In genomic region chr2:101734511-101735165, GRCh38 we compare ENCODE assay signal across 12 cellular contexts. TPM values are rescaled to one million over a fixed set of nuclear protein-coding genes. Genes with fewer than 3 reads are reported as not detected.
DNase-seq lines count a peak whose midpoint lies in the region; ATAC-seq and TF ChIP-seq lines count a peak whose summit lies in the region.
"Had no signal": no experiment of that assay in that cellular context is flagged by ENCODE, and none has a peak within 500 bp of the region (broad histone marks: within the 10 kb centered on the region; RNA-seq: fewer than 3 reads in every experiment).

No MANE protein-coding gene starts in this region.

- H3K27ac Mint-ChIP-seq in endodermal cell, result peak overlapping the region; percentile 62
- peak overlapping the region; percentile 74 to 86 for H3K27ac Mint-ChIP-seq in natural killer cell treated with Interleukin-12 subunit alpha and Interleukin-12 subunit beta and Interleukin-15 and Interleukin-18, amount 100 ng/mL, for 72 hours

- peaks cover 0 to 7% (median 0%) of the 10 kb centered on the region in 11 experiments; a peak in 4 of 22 replicates for H3K9me3 ChIP-seq in BLaER1 treated with 17β-estradiol and CSF1 and Interleukin-3, amounts not matched to agents 10 nM and 100 nM (replicated peaks in 1 of 11)
- H3K9me3 ChIP-seq in endodermal cell (ENCODE audit: control insufficient read depth, low read length), result no peaks in the 10 kb centered on the region

- H3K4me3 ChIP-seq in BLaER1 treated with 17β-estradiol and CSF1 and Interleukin-3, amounts not matched to agents 10 nM and 100 nM, result no peak overlapping the region
- no peak overlapping the region for H3K4me3 ChIP-seq in endodermal cell (ENCODE audit: low read length)
- H3K4me3 ChIP-seq: SK-N-MC had no signal

- H4K20me1 ChIP-seq in BLaER1 treated with 17β-estradiol and CSF1 and Interleukin-3, amounts not matched to agents 10 nM and 100 nM, result peaks cover 70 to 100% (median 99%) of the 10 kb centered on the region in 11 experiments

- H3K27ac ChIP-seq in BLaER1 treated with 17β-estradiol and CSF1 and Interleukin-3, amounts not matched to agents 10 nM and 100 nM, result peak overlapping the region in 2 of 11 experiments; percentile 1 to 55; a peak in 3 of 22 replicates
- H3K27ac ChIP-seq in endodermal cell (ENCODE audit: low read depth, low read length), result peak overlapping the region; percentile 8
- H3K27ac ChIP-seq: parathyroid adenoma, SK-N-MC had no signal

- WGBS in endodermal cell (ENCODE audit: insufficient coverage in 1 of 2, insufficient read length in 1 of 2), 2 experiments, result 91% methylated on average over 5 to 8 of the region's 8 CpGs

- H3K4me3 Mint-ChIP-seq in endodermal cell, result no peak overlapping the region
- peak overlapping the region; percentile 35 for H3K4me3 Mint-ChIP-seq in natural killer cell treated with Interleukin-12 subunit alpha and Interleukin-12 subunit beta and Interleukin-15 and Interleukin-18, amount 100 ng/mL, for 72 hours

- H3K9ac ChIP-seq in BLaER1 treated with 17β-estradiol and CSF1 and Interleukin-3, amounts not matched to agents 10 nM and 100 nM, result no peak overlapping the region
- no peak overlapping the region for H3K9ac ChIP-seq in endodermal cell (ENCODE audit: extremely low read depth, low read length, poor library complexity, severe bottlenecking)
- H3K9ac ChIP-seq: parathyroid adenoma had no signal

- H3K4me1 Mint-ChIP-seq in endodermal cell, result peaks cover 17% of the 10 kb centered on the region
- H3K4me1 Mint-ChIP-seq in natural killer cell treated with Interleukin-12 subunit alpha and Interleukin-12 subunit beta and Interleukin-15 and Interleukin-18, amount 100 ng/mL, for 72 hours (ENCODE audit: low read depth in 2 of 2), result peaks cover 58 to 73% of the 10 kb centered on the region in 2 donors

- peaks cover 0 to 41% (median 18%) of the 10 kb centered on the region in 11 experiments; a peak in 16 of 22 replicates for H3K36me3 ChIP-seq in BLaER1 treated with 17β-estradiol and CSF1 and Interleukin-3, amounts not matched to agents 10 nM and 100 nM
- no peaks in the 10 kb centered on the region for H3K36me3 ChIP-seq in endodermal cell (ENCODE audit: control insufficient read depth, insufficient read depth, low read length)

- no peaks in the 10 kb centered on the region for H3K27me3 Mint-ChIP-seq in endodermal cell (ENCODE audit: insufficient read depth)
- no peaks in the 10 kb centered on the region for H3K27me3 Mint-ChIP-seq in natural killer cell treated with Interleukin-12 subunit alpha and Interleukin-12 subunit beta and Interleukin-15 and Interleukin-18, amount 100 ng/mL, for 72 hours

- no peak for ATAC-seq in natural killer cell treated with Interleukin-12 subunit alpha and Interleukin-12 subunit beta and Interleukin-15 and Interleukin-18, amount 100 ng/mL, for 72 hours
- ATAC-seq in SK-N-SH treated with all-trans-retinoic acid at 6 μM for 48 hours, result no peak
- ATAC-seq in GM21529 (IDR thresholded peaks at IDR 0.05; ENCODE audit: unreplicated experiment), result no peak

- no peaks in the 10 kb centered on the region for H3K9me3 Mint-ChIP-seq in endodermal cell
- no peaks in the 10 kb centered on the region for H3K9me3 Mint-ChIP-seq in natural killer cell treated with Interleukin-12 subunit alpha and Interleukin-12 subunit beta and Interleukin-15 and Interleukin-18, amount 100 ng/mL, for 72 hours

- no peaks in the 10 kb centered on the region for H3K27me3 ChIP-seq in BLaER1 treated with 17β-estradiol and CSF1 and Interleukin-3, amounts not matched to agents 10 nM and 100 nM
- no peaks in the 10 kb centered on the region for H3K27me3 ChIP-seq in endodermal cell (ENCODE audit: control insufficient read depth, insufficient read depth, low read length, poor library complexity, severe bottlenecking)

- H3K4me2 ChIP-seq in BLaER1 treated with 17β-estradiol and CSF1 and Interleukin-3, amounts not matched to agents 10 nM and 100 nM, result peak overlapping the region in 6 of 11 experiments; percentile 2 to 76 (median 72); a peak in 11 of 22 replicates

- peak; percentile 7 for DNase-seq in NCI-H69 (lab: John Stamatoyannopoulos, UW)
- DNase-seq in endodermal cell, result no peak
- DNase-seq in natural killer cell treated with Interleukin-12 subunit alpha and Interleukin-12 subunit beta and Interleukin-15 and Interleukin-18, amount 100 ng/mL, for 72 hours (ENCODE audit: low spot score), result no peak
- DNase-seq in activated T-cell treated with anti-CD3 and anti-CD28 coated beads, Interleukin-2, amount 50 U/mL, for 48 hours, result no peak
- no peak for DNase-seq in SW480 (ENCODE audit: low spot score)
- DNase-seq: NK-92 treated with Interleukin-12 subunit alpha and Interleukin-12 subunit beta, amount 100 ng/mL, for 24 hours; stimulated activated CD4-positive, alpha-beta T cell treated with anti-CD3 and anti-CD28 coated beads, Interleukin-1b, Interleukin-23, amount 100 ng/mL, for 48 hours had no signal

- TF ChIP-seq CTCF in endodermal cell (conservative IDR thresholded peaks at IDR 0.05), result no peak

- peaks cover 32 to 99% (median 72%) of the 10 kb centered on the region in 10 experiments for H3K4me1 ChIP-seq in BLaER1 treated with 17β-estradiol and CSF1 and Interleukin-3, amounts not matched to agents 10 nM and 100 nM
- no peaks in the 10 kb centered on the region for H3K4me1 ChIP-seq in endodermal cell (ENCODE audit: control insufficient read depth, insufficient read depth, low read length)

- H3K36me3 Mint-ChIP-seq in endodermal cell (ENCODE audit: low read depth), result no peaks in the 10 kb centered on the region
- no peaks in the 10 kb centered on the region for H3K36me3 Mint-ChIP-seq in natural killer cell treated with Interleukin-12 subunit alpha and Interleukin-12 subunit beta and Interleukin-15 and Interleukin-18, amount 100 ng/mL, for 72 hours

TF ChIP-seq in SK-N-SH treated with all-trans-retinoic acid at 6 μM for 48 hours, 23 proteins besides CTCF, POLR2A, EP300 and RAD21 (continues in another document):
- no peak for TF ChIP-seq SNAI2 (CRISPR knock-in tag; IDR thresholded peaks at IDR 0.05)
- TF ChIP-seq RARB (CRISPR knock-in tag; IDR thresholded peaks at IDR 0.05), result no peak
- TF ChIP-seq ZNF70 (CRISPR knock-in tag; IDR thresholded peaks at IDR 0.05), result no peak
- no peak for TF ChIP-seq ZNF565 (CRISPR knock-in tag; conservative IDR thresholded peaks at IDR 0.05; ENCODE audit: low read depth)
- TF ChIP-seq TCF4 (CRISPR knock-in tag; IDR thresholded peaks at IDR 0.05; ENCODE audit: borderline replicate concordance), result no peak
- no peak for TF ChIP-seq ZFP3 (CRISPR knock-in tag; IDR thresholded peaks at IDR 0.05)
- TF ChIP-seq ZC3H10 (CRISPR knock-in tag; IDR thresholded peaks at IDR 0.05), result no peak
- no peak for TF ChIP-seq PPARA (CRISPR knock-in tag; IDR thresholded peaks at IDR 0.05; ENCODE audit: borderline replicate concordance)
- no peak for TF ChIP-seq ARNTL (CRISPR knock-in tag; IDR thresholded peaks at IDR 0.05; ENCODE audit: borderline replicate concordance, low read depth)
- no peak for TF ChIP-seq CSRNP3 (CRISPR knock-in tag; IDR thresholded peaks at IDR 0.05)
- TF ChIP-seq BACH2 (CRISPR knock-in tag; IDR thresholded peaks at IDR 0.05; ENCODE audit: borderline replicate concordance), result no peak
- no peak for TF ChIP-seq TSHZ2 (CRISPR knock-in tag; IDR thresholded peaks at IDR 0.05)
- no peak for TF ChIP-seq TOX (CRISPR knock-in tag; IDR thresholded peaks at IDR 0.05; ENCODE audit: borderline replicate concordance)
- no peak for TF ChIP-seq OSR1 (CRISPR knock-in tag; IDR thresholded peaks at IDR 0.05)

RNA-seq across cellular contexts. Expression of gene MAP4K4, which starts 37.1 kb away (rescaled TPM):
- total RNA-seq in endodermal cell, result 100 to 1,000 TPM; 130 to 142 TPM
- 156 TPM for polyA plus RNA-seq in endodermal cell (2013, experiment 1 of 2)
- 139 TPM for polyA plus RNA-seq in endodermal cell (2013, experiment 2 of 2)
- total RNA-seq in natural killer cell treated with Interleukin-12 subunit alpha and Interleukin-12 subunit beta and Interleukin-15 and Interleukin-18, amount 100 ng/mL, for 72 hours, result 10 to 100 TPM; 69.1 to 71.5 TPM
